25 cellular contexts compared by ENCODE assay signal in the genomic region with DNA sequence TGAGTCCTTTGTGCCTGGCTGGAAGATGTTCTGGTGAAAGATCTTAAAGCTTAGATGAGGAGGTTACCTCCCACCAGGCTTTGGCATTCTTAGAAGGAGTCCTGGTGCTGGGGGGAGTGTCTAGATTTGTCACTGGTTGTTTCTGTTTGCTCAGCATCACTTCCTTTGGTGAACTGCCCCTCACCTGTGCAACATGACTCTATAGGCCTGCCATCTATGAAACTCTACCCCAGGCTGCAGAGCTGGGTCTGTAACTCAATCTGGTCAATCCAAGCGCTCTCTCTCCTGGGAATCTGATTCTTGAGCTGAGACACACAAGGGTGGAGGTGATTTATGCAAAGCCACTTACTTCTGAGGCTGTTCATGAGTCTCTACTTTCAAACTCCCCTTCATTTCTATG.
"Had no signal": no experiment of that assay in that cellular context is flagged by ENCODE, and none has a peak within 500 bp of the region (broad histone marks: within the 10 kb centered on the region; RNA-seq: fewer than 3 reads in every experiment).

No MANE protein-coding gene starts in this region.

- H3K27ac Mint-ChIP-seq: activated CD4-positive, alpha-beta T cell treated with anti-CD3 and anti-CD28 coated beads, Interleukin-2, amount 10 ng/mL, durations not matched to agents 24 days and 14 days; activated naive CD8-positive, alpha-beta T cell treated with anti-CD3 and anti-CD28 coated beads for 36 hours; activated T-cell treated with anti-CD3 and anti-CD28 coated beads, Interleukin-2, amount 50 U/mL, for 72 hours; progenitor cell of endocrine pancreas; stimulated activated naive CD8-positive, alpha-beta T cell treated with anti-CD3 and anti-CD28 coated beads, Interleukin-15, Interleukin-2, amounts not matched to agents 100 ng/mL and 50 ng/mL, for 24 hours; type B pancreatic cell had no signal

- H3K27me3 ChIP-seq: adrenal gland, body of pancreas, colonic mucosa, ovary, uterus had no signal

- H3K36me3 ChIP-seq: adrenal gland, colonic mucosa, ovary, uterus had no signal

- DNase-seq: activated CD4-positive, alpha-beta T cell treated with anti-CD3 and anti-CD28 coated beads, Interleukin-2, amount 10 ng/mL, durations not matched to agents 24 days and 14 days; activated naive CD4-positive, alpha-beta T cell; activated naive CD8-positive, alpha-beta T cell treated with anti-CD3 and anti-CD28 coated beads for 36 hours; activated T-cell treated with anti-CD3 and anti-CD28 coated beads for 4 hours; activated T-cell treated with anti-CD3 and anti-CD28 coated beads, Interleukin-2, amount 50 U/mL, for 72 hours; adrenal gland; aorta; body of pancreas; colonic mucosa; effector memory CD4-positive, alpha-beta T cell; glutamatergic neuron; islet precursor cell; left ventricle myocardium superior; ovary; stimulated activated CD4-positive, alpha-beta T cell treated with anti-CD3 and anti-CD28 coated beads, Interleukin-12 subunit alpha, Interleukin-12 subunit beta, amount 100 ng/mL, for 4 hours; stimulated activated CD4-positive, alpha-beta T cell treated with anti-CD3 and anti-CD28 coated beads, Interleukin-4, amount 100 ng/mL, for 1 hour; substantia nigra; T-helper 9 cell; uterus had no signal

- H3K4me3 Mint-ChIP-seq: activated CD4-positive, alpha-beta T cell treated with anti-CD3 and anti-CD28 coated beads, Interleukin-2, amount 10 ng/mL, durations not matched to agents 24 days and 14 days; activated naive CD8-positive, alpha-beta T cell treated with anti-CD3 and anti-CD28 coated beads for 36 hours; activated T-cell treated with anti-CD3 and anti-CD28 coated beads, Interleukin-2, amount 50 U/mL, for 72 hours; stimulated activated naive CD8-positive, alpha-beta T cell treated with anti-CD3 and anti-CD28 coated beads, Interleukin-15, Interleukin-2, amounts not matched to agents 100 ng/mL and 50 ng/mL, for 24 hours; type B pancreatic cell had no signal

- H3K4me1 Mint-ChIP-seq: activated CD4-positive, alpha-beta T cell treated with anti-CD3 and anti-CD28 coated beads, Interleukin-2, amount 10 ng/mL, durations not matched to agents 24 days and 14 days; activated naive CD8-positive, alpha-beta T cell treated with anti-CD3 and anti-CD28 coated beads for 36 hours had no signal

- H3K9me3 ChIP-seq: adrenal gland, body of pancreas, colonic mucosa, ovary, uterus had no signal

- H3K4me1 ChIP-seq: adrenal gland, body of pancreas, colonic mucosa, uterus had no signal

- H3K27ac ChIP-seq: adrenal gland, body of pancreas, colonic mucosa, ovary, skin epidermis, uterus, VCaP had no signal

- H3K9me3 Mint-ChIP-seq: activated CD4-positive, alpha-beta T cell treated with anti-CD3 and anti-CD28 coated beads, Interleukin-2, amount 10 ng/mL, durations not matched to agents 24 days and 14 days; activated naive CD8-positive, alpha-beta T cell treated with anti-CD3 and anti-CD28 coated beads for 36 hours; activated T-cell treated with anti-CD3 and anti-CD28 coated beads, Interleukin-2, amount 50 U/mL, for 72 hours; stimulated activated naive CD8-positive, alpha-beta T cell treated with anti-CD3 and anti-CD28 coated beads, Interleukin-15, Interleukin-2, amounts not matched to agents 100 ng/mL and 50 ng/mL, for 24 hours; type B pancreatic cell had no signal

- H3K36me3 Mint-ChIP-seq: activated naive CD8-positive, alpha-beta T cell treated with anti-CD3 and anti-CD28 coated beads for 36 hours; type B pancreatic cell had no signal

- ATAC-seq: body of pancreas, left ventricle myocardium superior, sciatic nerve had no signal

- H3K4me3 ChIP-seq: adrenal gland, body of pancreas, colonic mucosa, ovary, skin epidermis, uterus had no signal
